In genomic region chr6:16964553-16965499, GRCh38 we compare ENCODE assay signal across 9 cellular contexts.
A peak's percentile ranks its signal among the peaks of the same experiment; 100 is the strongest.
DNase-seq lines count a peak whose midpoint lies in the region; ATAC-seq, FAIRE-seq and TF ChIP-seq lines count a peak whose summit lies in the region.
"Had no signal": no experiment of that assay in that cellular context is flagged by ENCODE, and none has a peak within 500 bp of the region (broad histone marks: within the 10 kb centered on the region; RNA-seq: fewer than 3 reads in every experiment).

No MANE protein-coding gene starts in this region.

- peak; percentile 1 for DNase-seq in DMS79 treated with DMSO at 0.1 percent for 48 hours (lab: John Stamatoyannopoulos, UW)
- no peak for DNase-seq in DMS79 (lab: John Stamatoyannopoulos, UW)
- peak; percentile 80 to 87 for DNase-seq in NCI-H2081 (lab: John Stamatoyannopoulos, UW)
- peak; percentile 33 for DNase-seq in activated CD4-positive, CD25-positive, alpha-beta regulatory T cell treated with anti-CD3 and anti-CD28 coated beads, Interleukin-2, amount 50 U/mL, for 16 hours (ENCODE audit: low read depth, low spot score)
- DNase-seq in caudate nucleus (lab: John Stamatoyannopoulos, UW) = peak in 55 of 61 donors; percentile 13 to 83 (median 59)
- DNase-seq in keratinocyte (ENCODE audit: low read depth, low spot score) = no peak
- peak; percentile 41 to 46 for DNase-seq in stimulated activated CD4-positive, alpha-beta T cell treated with anti-CD3 and anti-CD28 coated beads, Interleukin-1b, Interleukin-23, amount 100 ng/mL, for 4 hours (ENCODE audit: low read depth in 2 of 2)

- H3K4me1 ChIP-seq in keratinocyte (ENCODE audit: control insufficient read depth, extremely low read depth, insufficient read depth, low read length) = no peaks in the 10 kb centered on the region

- H3K9me3 ChIP-seq in keratinocyte (ENCODE audit: control insufficient read depth, low read depth, low read length) = no peaks in the 10 kb centered on the region

- no peaks in the 10 kb centered on the region for H3K36me3 ChIP-seq in keratinocyte (ENCODE audit: control insufficient read depth in 2 of 2, extremely low read depth in 1 of 2, insufficient read depth in 2 of 2, low read length in 2 of 2)

- H2AFZ ChIP-seq in keratinocyte (ENCODE audit: control insufficient read depth, low read length) = no peak overlapping the region

- peak; percentile 36 for FAIRE-seq in keratinocyte (lab: Jason Lieb, UNC)
- FAIRE-seq: A204.1 had no signal

- H3K9me1 ChIP-seq in keratinocyte (ENCODE audit: control insufficient read depth, extremely low read depth, insufficient read depth, low read length) = no peaks in the 10 kb centered on the region

- H4K20me1 ChIP-seq in keratinocyte (ENCODE audit: control insufficient read depth, extremely low read depth, insufficient read depth, low read length) = no peaks in the 10 kb centered on the region

- H3K9ac ChIP-seq in keratinocyte (ENCODE audit: control insufficient read depth, extremely low read depth, insufficient read depth, low read length) = no peak overlapping the region

- dilution Hi-C loops in keratinocyte (cut with MboI; ENCODE audit: extremely low pct_ligation_motif_present, low sequenced_read_pairs) = no loop called here

- peak; percentile 94 to 100 (median 96) for TF ChIP-seq CTCF in keratinocyte (optimal IDR thresholded peaks at IDR 0.05 in 1 of 3, IDR thresholded peaks at IDR 0.05 in 1 of 3, conservative IDR thresholded peaks at IDR 0.05 in 1 of 3; ENCODE audit: extremely low read depth in 1 of 3, insufficient read depth in 2 of 3, low read length in 3 of 3)

- H3K27ac ChIP-seq in caudate nucleus (ENCODE audit: low read depth, low read length) (no peak overlapping the region), keratinocyte (ENCODE audit: control insufficient read depth, insufficient read depth, low read length) (no peak overlapping the region)

- no peaks in the 10 kb centered on the region for H3K27me3 ChIP-seq in keratinocyte (ENCODE audit: control insufficient read depth, extremely low read depth, insufficient read depth, low read length)

- H3K4me2 ChIP-seq in keratinocyte (ENCODE audit: control insufficient read depth, extremely low read depth, insufficient read depth, low read depth, low read length) = peak overlapping the region; percentile 22

- no peaks in the 10 kb centered on the region for H3K79me2 ChIP-seq in keratinocyte (ENCODE audit: control insufficient read depth, insufficient read depth, low read length)

- peak; percentile 66 for ATAC-seq in HG02840 (IDR thresholded peaks at IDR 0.05; ENCODE audit: low FRiP score, unreplicated experiment)

- H3K4me3 ChIP-seq in keratinocyte (ENCODE audit: control insufficient read depth in 2 of 3, extremely low read depth in 1 of 3, insufficient read depth in 2 of 3, low read depth in 1 of 3, low read length in 3 of 3) = no peak overlapping the region

Comparison
In these comparisons a context has a peak if more than half of its experiments do, and no peak if none do; other contexts are left out.
1. DNase-seq: peak in DMS79 treated with DMSO at 0.1 percent for 48 hours (single experiment), NCI-H2081 (2 of 2), activated CD4-positive, CD25-positive, alpha-beta regulatory T cell treated with anti-CD3 and anti-CD28 coated beads, Interleukin-2, amount 50 U/mL, for 16 hours (single experiment), caudate nucleus (55 of 61) and stimulated activated CD4-positive, alpha-beta T cell treated with anti-CD3 and anti-CD28 coated beads, Interleukin-1b, Interleukin-23, amount 100 ng/mL, for 4 hours (2 of 2); none in DMS79 (single experiment) and keratinocyte (single experiment).